In genomic region chr5:171525086-171525485, GRCh38 we compare ENCODE assay signal across 29 cellular contexts.
"Had no signal": no experiment of that assay in that cellular context is flagged by ENCODE, and none has a peak within 500 bp of the region (broad histone marks: within the 10 kb centered on the region; RNA-seq: fewer than 3 reads in every experiment).

No MANE protein-coding gene starts in this region.

- FAIRE-seq: endothelial cell of umbilical vein had no signal

- H3K4me3 Mint-ChIP-seq: immature natural killer cell; memory B cell; mesothelial cell of epicardium; naive B cell; natural killer cell treated with Interleukin-12 subunit alpha and Interleukin-12 subunit beta and Interleukin-15 and Interleukin-18, amount 100 ng/mL, for 72 hours; neural crest cell; stimulated activated naive B cell treated with anti-CD40 and anti-IgM and Interleukin-4, amounts not matched to agents 10 μg/mL and 1 μg/mL and 100 μg/mL, for 72 hours; stimulated activated naive CD8-positive, alpha-beta T cell treated with anti-CD3 and anti-CD28 coated beads, Interleukin-15, Interleukin-2, amounts not matched to agents 100 ng/mL and 50 ng/mL, for 24 hours had no signal

- H3K36me3 ChIP-seq: esophagus muscularis mucosa, heart right ventricle, neutrophil, spleen, suprapubic skin had no signal

- H3K27ac ChIP-seq: esophagus muscularis mucosa, foreskin keratinocyte, neutrophil, parathyroid adenoma, skin epidermis, spleen, suprapubic skin had no signal

- H3K9ac ChIP-seq: parathyroid adenoma had no signal

- H3K27me3 ChIP-seq: esophagus muscularis mucosa, foreskin keratinocyte, heart right ventricle, spleen, suprapubic skin had no signal

- H3K27me3 Mint-ChIP-seq: stimulated activated naive CD8-positive, alpha-beta T cell treated with anti-CD3 and anti-CD28 coated beads, Interleukin-15, Interleukin-2, amounts not matched to agents 100 ng/mL and 50 ng/mL, for 24 hours had no signal

- H3K4me3 ChIP-seq: coronary artery, esophagus muscularis mucosa, heart right ventricle, lung, mucosa of descending colon, skin epidermis, spleen, suprapubic skin had no signal

- H3K4me1 ChIP-seq: parathyroid adenoma had no signal

- H3K36me3 Mint-ChIP-seq: immature natural killer cell; memory B cell; mesothelial cell of epicardium; naive B cell; natural killer cell treated with Interleukin-12 subunit alpha and Interleukin-12 subunit beta and Interleukin-15 and Interleukin-18, amount 100 ng/mL, for 72 hours; stimulated activated naive B cell treated with anti-CD40 and anti-IgM and Interleukin-4, amounts not matched to agents 10 μg/mL and 1 μg/mL and 100 μg/mL, for 72 hours had no signal

- ATAC-seq: foreskin keratinocyte; left colon; mucosa of descending colon; natural killer cell treated with Interleukin-12 subunit alpha and Interleukin-12 subunit beta and Interleukin-15 and Interleukin-18, amount 100 ng/mL, for 72 hours; stimulated activated naive B cell treated with anti-CD40 and anti-IgM and Interleukin-4, amounts not matched to agents 10 μg/mL and 1 μg/mL and 100 μg/mL, for 72 hours had no signal

- H3K79me2 ChIP-seq: parathyroid adenoma had no signal

- DNase-seq: dermis blood vessel endothelial cell; effector memory CD4-positive, alpha-beta T cell; foreskin keratinocyte; glutamatergic neuron; heart right ventricle; immature natural killer cell; islet precursor cell; kidney glomerular epithelial cell; left colon; mucosa of descending colon; naive B cell; spleen; stimulated activated CD4-positive, alpha-beta T cell treated with anti-CD3 and anti-CD28 coated beads, Interleukin-2, amount 100 ng/mL, for 48 hours; stimulated activated naive B cell treated with anti-CD40 and anti-IgM and Interleukin-4, amounts not matched to agents 10 μg/mL and 1 μg/mL and 100 μg/mL, for 72 hours; trophoblast cell had no signal

- H3K9me3 Mint-ChIP-seq: memory B cell; mesothelial cell of epicardium; naive B cell; natural killer cell treated with Interleukin-12 subunit alpha and Interleukin-12 subunit beta and Interleukin-15 and Interleukin-18, amount 100 ng/mL, for 72 hours; neural crest cell; stimulated activated naive CD8-positive, alpha-beta T cell treated with anti-CD3 and anti-CD28 coated beads, Interleukin-15, Interleukin-2, amounts not matched to agents 100 ng/mL and 50 ng/mL, for 24 hours had no signal

- H2AFZ ChIP-seq: parathyroid adenoma had no signal

- H3K4me1 Mint-ChIP-seq: immature natural killer cell; memory B cell; naive B cell; stimulated activated naive B cell treated with anti-CD40 and anti-IgM and Interleukin-4, amounts not matched to agents 10 μg/mL and 1 μg/mL and 100 μg/mL, for 72 hours had no signal

- H3K9me3 ChIP-seq: esophagus muscularis mucosa, heart right ventricle, mucosa of descending colon, neutrophil, spleen, suprapubic skin had no signal

- H3K27ac Mint-ChIP-seq: immature natural killer cell; memory B cell; mesothelial cell of epicardium; natural killer cell treated with Interleukin-12 subunit alpha and Interleukin-12 subunit beta and Interleukin-15 and Interleukin-18, amount 100 ng/mL, for 72 hours; progenitor cell of endocrine pancreas; stimulated activated naive B cell treated with anti-CD40 and anti-IgM and Interleukin-4, amounts not matched to agents 10 μg/mL and 1 μg/mL and 100 μg/mL, for 72 hours; stimulated activated naive CD8-positive, alpha-beta T cell treated with anti-CD3 and anti-CD28 coated beads, Interleukin-15, Interleukin-2, amounts not matched to agents 100 ng/mL and 50 ng/mL, for 24 hours had no signal
